Comparison of ENCODE assay signal across 8 cellular contexts in genomic region chr3:40309439-40309924, GRCh38.
DNase-seq lines count a peak whose midpoint lies in the region; ATAC-seq, FAIRE-seq and TF ChIP-seq lines count a peak whose summit lies in the region.

TSS of gene EIF1B (plus strand) at chr3:40309707. CDS start at chr3:40309942, 235 bp downstream.

- TF ChIP-seq CTCF in AG09309 (IDR thresholded peaks at IDR 0.05; ENCODE audit: control insufficient read depth, insufficient read depth, low read depth, low read length, missing control alignments): peak; percentile 88

- H3K9me3 Mint-ChIP-seq in central memory CD8-positive, alpha-beta T cell: no peaks in the 10 kb centered on the region

- H3K4me1 Mint-ChIP-seq in central memory CD8-positive, alpha-beta T cell: peaks cover 24% of the 10 kb centered on the region

- ATAC-seq in GM18909 (IDR thresholded peaks at IDR 0.05; ENCODE audit: poor library complexity, unreplicated experiment) (peak; percentile 95), HG03196 (IDR thresholded peaks at IDR 0.05; ENCODE audit: unreplicated experiment) (peak; percentile 95)
- ATAC-seq in central memory CD8-positive, alpha-beta T cell (replicated peaks; ENCODE audit: extremely low read depth, poor library complexity, severe bottlenecking): peak; percentile 93

- peak within 1 kb of the TSS; percentile 100 for H3K4me3 Mint-ChIP-seq in central memory CD8-positive, alpha-beta T cell

- peak within 1 kb of the TSS; percentile 94 for H3K4me3 ChIP-seq in AG09309 (ENCODE audit: control insufficient read depth, low read depth, low read length)

- H3K36me3 Mint-ChIP-seq in central memory CD8-positive, alpha-beta T cell (ENCODE audit: insufficient read depth): peaks cover 40% of the 10 kb centered on the region

- H3K27ac Mint-ChIP-seq in central memory CD8-positive, alpha-beta T cell (ENCODE audit: low read depth): peak within 1 kb of the TSS; percentile 98

- no peaks in the 10 kb centered on the region for H3K27me3 Mint-ChIP-seq in central memory CD8-positive, alpha-beta T cell

- peak; percentile 65 for FAIRE-seq in islet of Langerhans (lab: Jason Lieb, UNC)

- peak; percentile 88 for DNase-seq in AG09309 (ENCODE audit: low read depth)
- DNase-seq in NCI-H345 (lab: John Stamatoyannopoulos, UW): peak; percentile 95
- peak; percentile 95 to 98 (median 97) for DNase-seq in activated CD4-positive, CD25-positive, alpha-beta regulatory T cell (lab: John Stamatoyannopoulos, UW)
- DNase-seq in central memory CD8-positive, alpha-beta T cell (ENCODE audit: low spot score in 2 of 2): peak; percentile 99
- DNase-seq in stimulated activated CD4-positive, alpha-beta T cell treated with anti-CD3 and anti-CD28 coated beads, Interleukin-15, amount 100 ng/mL, for 1 hour (ENCODE audit: low read depth in 1 of 2, low spot score in 1 of 2): peak; percentile 95 to 98

Comparison
In these comparisons a context has a peak if more than half of its experiments do, and no peak if none do; other contexts are left out.
1. Peak in every context shown above with its lines: DNase-seq, ATAC-seq and H3K4me3 ChIP-seq.